ENCODE assay signal across 24 cellular contexts in genomic region chr17:56577190-56577589, GRCh38. TPM values are rescaled to one million over a fixed set of nuclear protein-coding genes. Genes with fewer than 3 reads are reported as not detected.
"Had no signal": no experiment of that assay in that cellular context is flagged by ENCODE, and none has a peak within 500 bp of the region (broad histone marks: within the 10 kb centered on the region; RNA-seq: fewer than 3 reads in every experiment).

No MANE protein-coding gene starts in this region.

- H3K27ac Mint-ChIP-seq: activated naive CD8-positive, alpha-beta T cell treated with anti-CD3 and anti-CD28 coated beads, Interleukin-2, amount 10 ng/mL, durations not matched to agents 7 days and 5 days; activated T-helper 2 cell treated with anti-CD3 and anti-CD28 coated beads, Interferon-gamma antibody, Interleukin-2, Interleukin-4, amounts not matched to agents 10 μg/mL and 5 μg/mL and 100 μg/mL, durations not matched to agents 14 hours and 24 hours and 36 hours; memory B cell; naive B cell had no signal

- H3K9me3 Mint-ChIP-seq: activated T-helper 2 cell treated with anti-CD3 and anti-CD28 coated beads, Interferon-gamma antibody, Interleukin-2, Interleukin-4, amounts not matched to agents 10 μg/mL and 5 μg/mL and 100 μg/mL, durations not matched to agents 14 hours and 24 hours and 36 hours had no signal

- H3K9me3 ChIP-seq: right lobe of liver, spleen, thoracic aorta, upper lobe of left lung had no signal

- H3K27ac ChIP-seq: parathyroid adenoma, right lobe of liver, spleen, thoracic aorta, upper lobe of left lung had no signal

- H3K27me3 ChIP-seq: right lobe of liver, upper lobe of left lung had no signal

- ATAC-seq: activated T-cell treated with anti-CD3 and anti-CD28 coated beads, Interleukin-2, amount 50 U/mL, for 4 hours; right lobe of liver had no signal

- H3K36me3 ChIP-seq: right lobe of liver, spleen, thoracic aorta, upper lobe of left lung had no signal

- H3K4me3 Mint-ChIP-seq: activated naive CD8-positive, alpha-beta T cell treated with anti-CD3 and anti-CD28 coated beads, Interleukin-2, amount 10 ng/mL, durations not matched to agents 7 days and 5 days; activated T-cell treated with anti-CD3 and anti-CD28 coated beads, Interleukin-2, amount 50 U/mL, for 4 hours; memory B cell had no signal

- H3K4me1 ChIP-seq: parathyroid adenoma, right lobe of liver, spleen, upper lobe of left lung had no signal

- DNase-seq: activated CD4-positive, alpha-beta T cell treated with anti-CD3 and anti-CD28 coated beads, Interleukin-2, amount 50 U/mL, for 4 hours; activated CD8-positive, alpha-beta memory T cell treated with anti-CD3 and anti-CD28 coated beads for 24 hours; activated CD8-positive, alpha-beta memory T cell treated with anti-CD3 and anti-CD28 coated beads, Interleukin-2, amount 50 U/mL, for 48 hours; activated naive CD4-positive, alpha-beta T cell; activated naive CD8-positive, alpha-beta T cell treated with anti-CD3 and anti-CD28 coated beads, Interleukin-2, amount 10 ng/mL, durations not matched to agents 7 days and 5 days; activated T-cell treated with anti-CD3 and anti-CD28 coated beads, Interleukin-2, amount 50 U/mL, for 4 hours; effector CD8-positive, alpha-beta T cell; erythroblast; foreskin fibroblast; naive B cell; right lobe of liver; SIG-M5; spleen; stimulated activated CD4-positive, alpha-beta T cell treated with anti-CD3 and anti-CD28 coated beads, Interleukin-4, amount 100 ng/mL, for 24 hours; stimulated activated naive CD4-positive, alpha-beta T cell treated with Interleukin-2 at 50 U/mL for 16 hours; T-helper 9 cell; upper lobe of left lung had no signal

- H2AFZ ChIP-seq: parathyroid adenoma had no signal

- H3K36me3 Mint-ChIP-seq: activated naive CD8-positive, alpha-beta T cell treated with anti-CD3 and anti-CD28 coated beads, Interleukin-2, amount 10 ng/mL, durations not matched to agents 7 days and 5 days; memory B cell; naive B cell had no signal

- H3K79me2 ChIP-seq: parathyroid adenoma had no signal

- H3K4me1 Mint-ChIP-seq: activated naive CD8-positive, alpha-beta T cell treated with anti-CD3 and anti-CD28 coated beads, Interleukin-2, amount 10 ng/mL, durations not matched to agents 7 days and 5 days; memory B cell; naive B cell had no signal

- H3K9ac ChIP-seq: parathyroid adenoma had no signal

- H3K4me3 ChIP-seq: right lobe of liver, spleen, thoracic aorta, upper lobe of left lung had no signal

RNA-seq across cellular contexts. Expression of gene NOG, which starts 16.3 kb away (rescaled TPM):
- total RNA-seq: activated T-helper 2 cell treated with anti-CD3 and anti-CD28 coated beads, Interferon-gamma antibody, Interleukin-2, Interleukin-4, amounts not matched to agents 10 μg/mL and 5 μg/mL and 100 μg/mL, durations not matched to agents 14 hours and 24 hours and 36 hours; cardiac septum; T-helper 1 cell treated with Interleukin-12 subunit alpha and Interleukin-12 subunit beta and Interleukin-4 antibody, amounts not matched to agents 30 ng/mL and 1 ng/mL, for 36 hours had no signal
- polyA plus RNA-seq: liver had no signal
